ENCODE assay signal across 2 cellular contexts in genomic region chr5:25393957-25394356, GRCh38.
TF ChIP-seq lines count a peak whose summit lies in the region.

No MANE protein-coding gene starts in this region.

TF ChIP-seq in HepG2, 621 proteins besides CTCF, POLR2A, EP300 and RAD21 (continued from another document):
- 0 out of 2 replicates have a peak, but pooled peaks have one; percentile 48 for TF ChIP-seq ZFP1 (CRISPR knock-in tag; IDR thresholded peaks at IDR 0.05)
- peak; percentile 34 for TF ChIP-seq ASH2L (IDR thresholded peaks at IDR 0.05; ENCODE audit: insufficient read length, low read depth, low read length)
- 0 out of 2 replicates have a peak, but pooled peaks have one; percentile 13 for TF ChIP-seq HNF4A (CRISPR knock-in tag; IDR thresholded peaks at IDR 0.05)
- TF ChIP-seq FOXA3 (CRISPR knock-in tag; IDR thresholded peaks at IDR 0.05): 0 out of 2 replicates have a peak, but pooled peaks have one; percentile 8
- TF ChIP-seq PAXIP1 (CRISPR knock-in tag; conservative IDR thresholded peaks at IDR 0.05): peak; percentile 23; the same call in 1 of the 2 replicates
- peak; percentile 37; the same call in 1 of the 2 replicates for TF ChIP-seq ARID5B (CRISPR knock-in tag; IDR thresholded peaks at IDR 0.05)
- peak; percentile 90 for TF ChIP-seq MAFF (IDR thresholded peaks at IDR 0.05; ENCODE audit: low read depth, low read length)
- TF ChIP-seq SOX13 (IDR thresholded peaks at IDR 0.05): no peak
- TF ChIP-seq SOX13 (CRISPR knock-in tag; conservative IDR thresholded peaks at IDR 0.05 in 1 of 2, IDR thresholded peaks at IDR 0.05 in 1 of 2): peak in 1 of 2 experiments; percentile 8; a peak in 1 of 4 replicates
- no peak for TF ChIP-seq ZNF687 (CRISPR knock-in tag; IDR thresholded peaks at IDR 0.05)
TF ChIP-seq in HepG2: peak in this region for 9.

TF ChIP-seq in IMR-90, 13 proteins besides CTCF, POLR2A, EP300 and RAD21 (continued from another document):
- TF ChIP-seq USF2 (IDR thresholded peaks at IDR 0.05; ENCODE audit: low read depth, low read length) (no peak), MAFK (IDR thresholded peaks at IDR 0.05; ENCODE audit: low read depth, low read length) (peak; percentile 37; the same call in 1 of the 2 replicates), MXI1 (IDR thresholded peaks at IDR 0.05; ENCODE audit: borderline replicate concordance, low read depth, low read length) (no peak)
